1 cellular context compared by ENCODE assay signal in the genomic region with DNA sequence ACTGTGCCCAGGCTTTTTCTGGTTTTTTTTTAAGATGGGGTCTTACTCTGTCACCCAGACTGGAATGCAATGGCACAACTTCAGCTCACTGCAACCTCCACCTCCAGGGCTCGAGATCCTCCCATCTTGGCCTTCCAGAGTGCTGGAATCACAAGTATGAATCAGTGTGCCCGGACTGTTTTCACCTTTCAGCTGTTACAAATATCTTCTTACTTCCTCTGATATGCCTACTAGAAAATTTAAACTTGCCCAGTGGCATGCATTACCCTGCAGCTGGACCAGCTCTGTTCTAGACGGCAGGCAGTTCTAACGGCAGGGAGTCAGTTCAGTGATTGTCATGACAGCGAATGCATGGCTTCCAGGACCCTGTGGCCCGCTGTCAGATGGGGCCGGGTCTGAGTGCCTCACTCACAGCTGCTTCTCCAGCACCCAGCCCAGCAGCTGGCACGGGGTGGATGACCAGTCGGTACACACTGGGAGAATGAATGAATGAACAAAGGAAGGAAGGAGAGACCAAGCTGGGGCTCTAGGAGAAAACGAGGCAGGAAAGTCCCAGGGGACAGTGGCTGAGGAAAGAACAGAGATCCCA.
A peak's percentile ranks its signal among the peaks of the same experiment; 100 is the strongest.
TF ChIP-seq lines count a peak whose summit lies in the region.

No MANE protein-coding gene starts in this region.

TF ChIP-seq in HepG2, 621 proteins besides CTCF, POLR2A, EP300 and RAD21:
- TF ChIP-seq, protein P1, sequence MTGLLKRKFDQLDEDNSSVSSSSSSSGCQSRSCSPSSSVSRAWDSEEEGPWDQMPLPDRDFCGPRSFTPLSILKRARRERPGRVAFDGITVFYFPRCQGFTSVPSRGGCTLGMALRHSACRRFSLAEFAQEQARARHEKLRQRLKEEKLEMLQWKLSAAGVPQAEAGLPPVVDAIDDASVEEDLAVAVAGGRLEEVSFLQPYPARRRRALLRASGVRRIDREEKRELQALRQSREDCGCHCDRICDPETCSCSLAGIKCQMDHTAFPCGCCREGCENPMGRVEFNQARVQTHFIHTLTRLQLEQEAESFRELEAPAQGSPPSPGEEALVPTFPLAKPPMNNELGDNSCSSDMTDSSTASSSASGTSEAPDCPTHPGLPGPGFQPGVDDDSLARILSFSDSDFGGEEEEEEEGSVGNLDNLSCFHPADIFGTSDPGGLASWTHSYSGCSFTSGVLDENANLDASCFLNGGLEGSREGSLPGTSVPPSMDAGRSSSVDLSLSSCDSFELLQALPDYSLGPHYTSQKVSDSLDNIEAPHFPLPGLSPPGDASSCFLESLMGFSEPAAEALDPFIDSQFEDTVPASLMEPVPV (CRISPR knock-in tag; IDR thresholded peaks at IDR 0.05): 0 out of 2 replicates have a peak, but pooled peaks have one; percentile 11
- TF ChIP-seq, protein P2, sequence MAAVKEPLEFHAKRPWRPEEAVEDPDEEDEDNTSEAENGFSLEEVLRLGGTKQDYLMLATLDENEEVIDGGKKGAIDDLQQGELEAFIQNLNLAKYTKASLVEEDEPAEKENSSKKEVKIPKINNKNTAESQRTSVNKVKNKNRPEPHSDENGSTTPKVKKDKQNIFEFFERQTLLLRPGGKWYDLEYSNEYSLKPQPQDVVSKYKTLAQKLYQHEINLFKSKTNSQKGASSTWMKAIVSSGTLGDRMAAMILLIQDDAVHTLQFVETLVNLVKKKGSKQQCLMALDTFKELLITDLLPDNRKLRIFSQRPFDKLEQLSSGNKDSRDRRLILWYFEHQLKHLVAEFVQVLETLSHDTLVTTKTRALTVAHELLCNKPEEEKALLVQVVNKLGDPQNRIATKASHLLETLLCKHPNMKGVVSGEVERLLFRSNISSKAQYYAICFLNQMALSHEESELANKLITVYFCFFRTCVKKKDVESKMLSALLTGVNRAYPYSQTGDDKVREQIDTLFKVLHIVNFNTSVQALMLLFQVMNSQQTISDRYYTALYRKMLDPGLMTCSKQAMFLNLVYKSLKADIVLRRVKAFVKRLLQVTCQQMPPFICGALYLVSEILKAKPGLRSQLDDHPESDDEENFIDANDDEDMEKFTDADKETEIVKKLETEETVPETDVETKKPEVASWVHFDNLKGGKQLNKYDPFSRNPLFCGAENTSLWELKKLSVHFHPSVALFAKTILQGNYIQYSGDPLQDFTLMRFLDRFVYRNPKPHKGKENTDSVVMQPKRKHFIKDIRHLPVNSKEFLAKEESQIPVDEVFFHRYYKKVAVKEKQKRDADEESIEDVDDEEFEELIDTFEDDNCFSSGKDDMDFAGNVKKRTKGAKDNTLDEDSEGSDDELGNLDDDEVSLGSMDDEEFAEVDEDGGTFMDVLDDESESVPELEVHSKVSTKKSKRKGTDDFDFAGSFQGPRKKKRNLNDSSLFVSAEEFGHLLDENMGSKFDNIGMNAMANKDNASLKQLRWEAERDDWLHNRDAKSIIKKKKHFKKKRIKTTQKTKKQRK (IDR thresholded peaks at IDR 0.05; ENCODE audit: low read length): no peak
- 0 out of 2 replicates have a peak, but pooled peaks have one; percentile 19 for TF ChIP-seq ZNF839 (CRISPR knock-in tag; IDR thresholded peaks at IDR 0.05; ENCODE audit: borderline replicate concordance)
- TF ChIP-seq, protein P3, sequence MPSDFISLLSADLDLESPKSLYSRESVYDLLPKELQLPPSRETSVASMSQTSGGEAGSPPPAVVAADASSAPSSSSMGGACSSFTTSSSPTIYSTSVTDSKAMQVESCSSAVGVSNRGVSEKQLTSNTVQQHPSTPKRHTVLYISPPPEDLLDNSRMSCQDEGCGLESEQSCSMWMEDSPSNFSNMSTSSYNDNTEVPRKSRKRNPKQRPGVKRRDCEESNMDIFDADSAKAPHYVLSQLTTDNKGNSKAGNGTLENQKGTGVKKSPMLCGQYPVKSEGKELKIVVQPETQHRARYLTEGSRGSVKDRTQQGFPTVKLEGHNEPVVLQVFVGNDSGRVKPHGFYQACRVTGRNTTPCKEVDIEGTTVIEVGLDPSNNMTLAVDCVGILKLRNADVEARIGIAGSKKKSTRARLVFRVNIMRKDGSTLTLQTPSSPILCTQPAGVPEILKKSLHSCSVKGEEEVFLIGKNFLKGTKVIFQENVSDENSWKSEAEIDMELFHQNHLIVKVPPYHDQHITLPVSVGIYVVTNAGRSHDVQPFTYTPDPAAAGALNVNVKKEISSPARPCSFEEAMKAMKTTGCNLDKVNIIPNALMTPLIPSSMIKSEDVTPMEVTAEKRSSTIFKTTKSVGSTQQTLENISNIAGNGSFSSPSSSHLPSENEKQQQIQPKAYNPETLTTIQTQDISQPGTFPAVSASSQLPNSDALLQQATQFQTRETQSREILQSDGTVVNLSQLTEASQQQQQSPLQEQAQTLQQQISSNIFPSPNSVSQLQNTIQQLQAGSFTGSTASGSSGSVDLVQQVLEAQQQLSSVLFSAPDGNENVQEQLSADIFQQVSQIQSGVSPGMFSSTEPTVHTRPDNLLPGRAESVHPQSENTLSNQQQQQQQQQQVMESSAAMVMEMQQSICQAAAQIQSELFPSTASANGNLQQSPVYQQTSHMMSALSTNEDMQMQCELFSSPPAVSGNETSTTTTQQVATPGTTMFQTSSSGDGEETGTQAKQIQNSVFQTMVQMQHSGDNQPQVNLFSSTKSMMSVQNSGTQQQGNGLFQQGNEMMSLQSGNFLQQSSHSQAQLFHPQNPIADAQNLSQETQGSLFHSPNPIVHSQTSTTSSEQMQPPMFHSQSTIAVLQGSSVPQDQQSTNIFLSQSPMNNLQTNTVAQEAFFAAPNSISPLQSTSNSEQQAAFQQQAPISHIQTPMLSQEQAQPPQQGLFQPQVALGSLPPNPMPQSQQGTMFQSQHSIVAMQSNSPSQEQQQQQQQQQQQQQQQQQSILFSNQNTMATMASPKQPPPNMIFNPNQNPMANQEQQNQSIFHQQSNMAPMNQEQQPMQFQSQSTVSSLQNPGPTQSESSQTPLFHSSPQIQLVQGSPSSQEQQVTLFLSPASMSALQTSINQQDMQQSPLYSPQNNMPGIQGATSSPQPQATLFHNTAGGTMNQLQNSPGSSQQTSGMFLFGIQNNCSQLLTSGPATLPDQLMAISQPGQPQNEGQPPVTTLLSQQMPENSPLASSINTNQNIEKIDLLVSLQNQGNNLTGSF (CRISPR knock-in tag; IDR thresholded peaks at IDR 0.05): 0 out of 2 replicates have a peak, but pooled peaks have one; percentile 35
